Comparison of ENCODE assay signal across 1 cellular context in the genomic region with DNA sequence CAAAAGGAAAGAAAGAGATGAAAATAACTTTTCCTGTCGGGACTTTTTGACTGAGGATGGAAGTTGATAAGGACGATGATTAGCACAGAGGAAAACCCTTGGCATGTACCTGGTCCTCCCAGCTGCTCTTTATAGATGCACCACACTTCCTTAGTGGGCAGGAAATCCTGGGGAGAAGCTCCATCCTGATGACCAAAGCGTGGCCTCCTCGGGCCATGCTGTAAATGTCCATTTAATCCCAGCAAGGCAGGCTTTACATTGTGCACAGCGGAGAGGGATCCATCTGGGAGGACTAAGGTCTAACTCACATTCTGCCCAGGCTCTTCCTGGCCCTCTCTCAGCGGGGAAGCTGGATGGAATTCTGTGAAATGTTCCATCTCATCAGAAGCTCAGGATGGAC.
TF ChIP-seq lines count a peak whose summit lies in the region.

No MANE protein-coding gene starts in this region.

TF ChIP-seq in endothelial cell of umbilical vein, 7 proteins besides CTCF, POLR2A, EP300 and RAD21:
- TF ChIP-seq GATA2 (IDR thresholded peaks at IDR 0.05; ENCODE audit: insufficient read depth, insufficient read length, low read depth, low read length) = peak; percentile 85
- TF ChIP-seq FOS (IDR thresholded peaks at IDR 0.05; ENCODE audit: borderline replicate concordance, insufficient read depth, low read length) = no peak
- TF ChIP-seq JUN (IDR thresholded peaks at IDR 0.05; ENCODE audit: borderline replicate concordance, insufficient read depth, insufficient read length, low read depth) = no peak
- TF ChIP-seq POLR2AphosphoS5 (IDR thresholded peaks at IDR 0.05; ENCODE audit: insufficient read depth, low read depth, low read length) = peak; percentile 25
- no peak for TF ChIP-seq EZH2 (IDR thresholded peaks at IDR 0.05; ENCODE audit: borderline replicate concordance, low read depth, low read length, severe bottlenecking)
- no peak for TF ChIP-seq MAX (IDR thresholded peaks at IDR 0.05; ENCODE audit: insufficient read depth, insufficient read length)
- no peak for TF ChIP-seq MYC (IDR thresholded peaks at IDR 0.05; ENCODE audit: low read depth, low read length)
TF ChIP-seq in endothelial cell of umbilical vein: peak in this region for 2.
